ENCODE assay signal across 32 cellular contexts in genomic region chr1:95924684-95925083, GRCh38.
"Had no signal": no experiment of that assay in that cellular context is flagged by ENCODE, and none has a peak within 500 bp of the region (broad histone marks: within the 10 kb centered on the region; RNA-seq: fewer than 3 reads in every experiment).

No MANE protein-coding gene starts in this region.

- H3K27ac ChIP-seq: adrenal gland, ascending aorta, body of pancreas, brain microvascular endothelial cell, breast epithelium, cardiac muscle cell had no signal

- H3K9me3 ChIP-seq: adrenal gland, ascending aorta, body of pancreas, breast epithelium had no signal

- H3K27me3 ChIP-seq: adrenal gland, ascending aorta, body of pancreas, brain microvascular endothelial cell, breast epithelium, cardiac muscle cell had no signal

- H3K4me3 ChIP-seq: adrenal gland, ascending aorta, body of pancreas, breast epithelium, cardiac muscle cell had no signal

- H3K36me3 ChIP-seq: adrenal gland, ascending aorta, brain microvascular endothelial cell, breast epithelium, cardiac muscle cell had no signal

- H3K4me1 ChIP-seq: adrenal gland, ascending aorta, body of pancreas, breast epithelium had no signal

- FAIRE-seq: astrocyte, bronchial epithelial cell had no signal

- ATAC-seq: activated naive CD4-positive, alpha-beta T cell treated with anti-CD3 and anti-CD28 coated beads, Interleukin-2, amount 50 U/mL, for 72 hours; activated naive CD8-positive, alpha-beta T cell treated with anti-CD3 and anti-CD28 coated beads, Interleukin-2, amount 50 U/mL, for 24 hours; activated T-cell treated with anti-CD3 and anti-CD28 coated beads, Interleukin-2, amount 50 U/mL, for 4 hours; activated T-cell treated with anti-CD3 and anti-CD28 coated beads, Interleukin-2, amount 50 U/mL, for 72 hours; activated T-helper 17 cell treated with anti-CD3 and anti-CD28 coated beads, Interleukin-2, amount 50 U/mL, for 72 hours; body of pancreas had no signal

- DNase-seq: activated effector memory CD4-positive, alpha-beta T cell treated with anti-CD3 and anti-CD28 coated beads, Interleukin-2, amount 50 U/mL, for 16 hours; activated effector memory CD4-positive, alpha-beta T cell treated with Interleukin-2 at 50 U/mL for 16 hours; activated gamma-delta T cell; activated gamma-delta T cell treated with Interleukin-2 at 50 U/mL for 16 hours; activated naive CD4-positive, alpha-beta T cell; activated naive CD4-positive, alpha-beta T cell treated with anti-CD3 and anti-CD28 coated beads for 36 hours; activated naive CD4-positive, alpha-beta T cell treated with anti-CD3 and anti-CD28 coated beads, Interleukin-2, amount 10 ng/mL, durations not matched to agents 7 days and 5 days; activated naive CD4-positive, alpha-beta T cell treated with anti-CD3 and anti-CD28 coated beads, Interleukin-2, amount 50 U/mL, for 16 hours; activated naive CD4-positive, alpha-beta T cell treated with Interleukin-2 at 50 U/mL for 16 hours; activated naive CD8-positive, alpha-beta T cell treated with anti-CD3 and anti-CD28 coated beads for 36 hours; activated naive CD8-positive, alpha-beta T cell treated with anti-CD3 and anti-CD28 coated beads, Interleukin-2, amount 10 ng/mL, durations not matched to agents 7 days and 5 days; activated naive CD8-positive, alpha-beta T cell treated with anti-CD3 and anti-CD28 coated beads, Interleukin-2, amount 50 U/mL, for 24 hours; activated T-cell treated with anti-CD3 and anti-CD28 coated beads, Interleukin-2, amount 50 U/mL, for 4 hours; activated T-cell treated with anti-CD3 and anti-CD28 coated beads, Interleukin-2, amount 50 U/mL, for 48 hours; activated T-cell treated with anti-CD3 and anti-CD28 coated beads, Interleukin-2, amount 50 U/mL, for 72 hours; adrenal gland; amniotic stem cell; amygdala; anterior cingulate cortex; aorta; body of pancreas; brain microvascular endothelial cell; caudate nucleus; central memory CD4-positive, alpha-beta T cell; cerebellar nuclear complex had no signal
